ENCODE assay signal across 8 cellular contexts in genomic region chr2:219530048-219530963, GRCh38. TPM values are rescaled to one million over a fixed set of nuclear protein-coding genes. Genes with fewer than 3 reads are reported as not detected.
DNase-seq lines count a peak whose midpoint lies in the region; ATAC-seq and TF ChIP-seq lines count a peak whose summit lies in the region.

No MANE protein-coding gene starts in this region.

- peak overlapping the region; percentile 65 for H2AFZ ChIP-seq in PC-3 (ENCODE audit: low read length)

- POLR2A ChIA-PET in PC-3 (lab: Charles Lee; ENCODE audit: unreplicated experiment) = interaction anchor here (0.6 kb wide), 1 partner anchor 35 kb away, joined by 3 read pairs; no protein-coding TSS in a partner anchor
- POLR2A ChIA-PET in naive thymus-derived CD8-positive, alpha-beta T cell (lab: Charles Lee) = no interaction called here

- CTCF ChIA-PET in PC-3 (lab: Charles Lee) = interaction anchor here (0.5 to 2.2 kb wide), 22 partner anchors 8 to 529 kb away, joined by 3 to 47 read pairs (median 5); partner anchors contain the start of genes DNAJB2, DNPEP and GMPPA

- H3K36me3 ChIP-seq in HUES64 (ENCODE audit: insufficient read depth, low read length) = no peaks in the 10 kb centered on the region
- H3K36me3 ChIP-seq in PC-3 (ENCODE audit: low read depth, low read length) = no peaks in the 10 kb centered on the region

- peak; percentile 96 for TF ChIP-seq CTCF in PC-3 (conservative IDR thresholded peaks at IDR 0.05; ENCODE audit: low read depth, low read length)

- H3K4me3 ChIP-seq in HUES64 (ENCODE audit: low read length) = peak overlapping the region; percentile 50
- peak overlapping the region; percentile 57; the same call in 1 of the 2 replicates for H3K4me3 ChIP-seq in PC-3 (ENCODE audit: low read length)

- H3K27me3 ChIP-seq in HUES64 (ENCODE audit: insufficient read depth, low read length) (peaks cover 26% of the 10 kb centered on the region), PC-3 (ENCODE audit: low read length) (peaks cover 10% of the 10 kb centered on the region)

- H3K4me1 ChIP-seq in HUES64 (ENCODE audit: insufficient read depth, low read length) (0 out of 2 replicates have a peak, but pooled peaks cover 13% of the 10 kb centered on the region), PC-3 (ENCODE audit: insufficient read depth, low read length) (no peaks in the 10 kb centered on the region)

- H3K27ac ChIP-seq in HUES64 (ENCODE audit: low read depth, low read length) (no peak overlapping the region), PC-3 (ENCODE audit: low read length) (no peak overlapping the region)

- H3K27me3 Mint-ChIP-seq in naive thymus-derived CD8-positive, alpha-beta T cell = peaks cover 44 to 83% (median 58%) of the 10 kb centered on the region in 5 donors

- peaks cover 0 to 3% (median 0%) of the 10 kb centered on the region in 3 donors for H3K36me3 Mint-ChIP-seq in naive thymus-derived CD8-positive, alpha-beta T cell
- no peaks in the 10 kb centered on the region for H3K36me3 Mint-ChIP-seq in stimulated activated effector memory CD8-positive, alpha-beta T cell treated with anti-CD3 and anti-CD28 coated beads, Interleukin-12 subunit alpha, Interleukin-12 subunit beta, amount 100 ng/mL, for 72 hours

- peak overlapping the region; percentile 75 for H3K4me2 ChIP-seq in PC-3 (ENCODE audit: low read length)

- DNase-seq in DMS53 (lab: John Stamatoyannopoulos, UW) = peak; percentile 87
- peak; percentile 91 for DNase-seq in PC-3
- peak; percentile 80 for DNase-seq in activated T-cell treated with anti-CD3 and anti-CD28 coated beads for 48 hours (ENCODE audit: low read depth)
- DNase-seq in naive thymus-derived CD8-positive, alpha-beta T cell = peak; percentile 70 to 90 (median 84)
- DNase-seq in stimulated activated effector memory CD8-positive, alpha-beta T cell treated with anti-CD3 and anti-CD28 coated beads, Interleukin-12 subunit alpha, Interleukin-12 subunit beta, amount 100 ng/mL, for 72 hours (ENCODE audit: low spot score in 2 of 2) = peak; percentile 91

- peak overlapping the region in 1 of 10 donors; percentile 50 for H3K27ac Mint-ChIP-seq in naive thymus-derived CD8-positive, alpha-beta T cell
- no peak overlapping the region for H3K27ac Mint-ChIP-seq in stimulated activated effector memory CD8-positive, alpha-beta T cell treated with anti-CD3 and anti-CD28 coated beads, Interleukin-12 subunit alpha, Interleukin-12 subunit beta, amount 100 ng/mL, for 72 hours

- WGBS in HUES64 = 17% methylated on average over 20 of the region's 21 CpGs

- H3K9me3 Mint-ChIP-seq in naive thymus-derived CD8-positive, alpha-beta T cell = no peaks in the 10 kb centered on the region
- no peaks in the 10 kb centered on the region for H3K9me3 Mint-ChIP-seq in stimulated activated effector memory CD8-positive, alpha-beta T cell treated with anti-CD3 and anti-CD28 coated beads, Interleukin-12 subunit alpha, Interleukin-12 subunit beta, amount 100 ng/mL, for 72 hours

- no TSS peak for BruUV-seq in PC-3 (replicated peaks; lab: Mats Ljungman, UMichigan)

- no peak overlapping the region for H3K4me3 Mint-ChIP-seq in naive thymus-derived CD8-positive, alpha-beta T cell
- H3K4me3 Mint-ChIP-seq in stimulated activated effector memory CD8-positive, alpha-beta T cell treated with anti-CD3 and anti-CD28 coated beads, Interleukin-12 subunit alpha, Interleukin-12 subunit beta, amount 100 ng/mL, for 72 hours = no peak overlapping the region

- no peaks in the 10 kb centered on the region for H3K9me3 ChIP-seq in HUES64 (ENCODE audit: insufficient read depth, low read depth, low read length)
- no peaks in the 10 kb centered on the region for H3K9me3 ChIP-seq in PC-3 (ENCODE audit: low read length)

- intact Hi-C loops in PC-3 (cut with micrococcal nuclease) = loop anchor here (1.0 kb wide), 4 partner anchors 35 to 127 kb away; no protein-coding TSS in a partner anchor

- ATAC-seq in GM21529 (IDR thresholded peaks at IDR 0.05; ENCODE audit: unreplicated experiment) (peak; percentile 88), PC-3 (peak; percentile 91), esophagus mucosa (peak; percentile 88)
- peak; percentile 96 to 99 for ATAC-seq in naive thymus-derived CD8-positive, alpha-beta T cell
- peak; percentile 83 for ATAC-seq in stimulated activated effector memory CD8-positive, alpha-beta T cell treated with anti-CD3 and anti-CD28 coated beads, Interleukin-12 subunit alpha, Interleukin-12 subunit beta, amount 100 ng/mL, for 72 hours

- no peaks in the 10 kb centered on the region for H3K79me2 ChIP-seq in PC-3 (ENCODE audit: low read length)

- H3K9ac ChIP-seq in HUES64 (ENCODE audit: low read depth, low read length) = 0 out of 2 replicates have a peak overlapping the region, but pooled peaks have one; percentile 9
- no peak overlapping the region for H3K9ac ChIP-seq in PC-3 (ENCODE audit: low read length)

- H3K9me2 ChIP-seq in PC-3 (replicated peaks; ENCODE audit: low read length) = no peaks in the 10 kb centered on the region

- H3F3A ChIP-seq in PC-3 (ENCODE audit: low read length, unreplicated experiment) = no peaks in the 10 kb centered on the region

- peaks cover 0 to 8% (median 5%) of the 10 kb centered on the region in 4 donors for H3K4me1 Mint-ChIP-seq in naive thymus-derived CD8-positive, alpha-beta T cell
- H3K4me1 Mint-ChIP-seq in stimulated activated effector memory CD8-positive, alpha-beta T cell treated with anti-CD3 and anti-CD28 coated beads, Interleukin-12 subunit alpha, Interleukin-12 subunit beta, amount 100 ng/mL, for 72 hours = peaks cover 7% of the 10 kb centered on the region

- H4K20me1 ChIP-seq in PC-3 (ENCODE audit: low read length) = no peaks in the 10 kb centered on the region

RNA-seq across cellular contexts. Expression of gene CHPF, which starts 13.3 kb away (rescaled TPM):
- 39.6 TPM for polyA plus RNA-seq in HUES64 (2013, experiment 1 of 2)
- 37.0 TPM for polyA plus RNA-seq in HUES64 (2013, experiment 2 of 2)
- 139 and 210 TPM in 2 replicates for total RNA-seq in PC-3 (2014; rRNA removed)
- total RNA-seq in esophagus mucosa = 27.1 TPM
- total RNA-seq in naive thymus-derived CD8-positive, alpha-beta T cell = 1 to 10 TPM; 3.7 to 3.8 TPM
- 1 to 10 TPM; 3.8 to 4.2 (median 4.2) TPM for polyA plus RNA-seq in naive thymus-derived CD8-positive, alpha-beta T cell

RNA-seq across cellular contexts. Expression of gene TMEM198, which starts 13.5 kb away (rescaled TPM):
- polyA plus RNA-seq in HUES64 (2013, experiment 1 of 2) = 6.3 TPM
- polyA plus RNA-seq in HUES64 (2013, experiment 2 of 2) = 5.6 TPM
- total RNA-seq in PC-3 (2014; rRNA removed) (1.1 and 5.2 TPM in 2 replicates), esophagus mucosa (1.2 TPM)
- under 1 TPM; 0.36 to 0.49 TPM for total RNA-seq in naive thymus-derived CD8-positive, alpha-beta T cell
- polyA plus RNA-seq in naive thymus-derived CD8-positive, alpha-beta T cell = under 1 TPM in 1 of 3 donors, not detected in 2; 0.21 TPM

RNA-seq across cellular contexts. Expression of gene ASIC4, which starts 16.0 kb away (rescaled TPM):
- 0.10 TPM for polyA plus RNA-seq in HUES64 (2013, experiment 1 of 2)
- 0.51 TPM for polyA plus RNA-seq in HUES64 (2013, experiment 2 of 2)
- 0.11 TPM in 1 of 2 replicates, not detected in the other for total RNA-seq in PC-3 (2014; rRNA removed)
- not detected for total RNA-seq in esophagus mucosa
- total RNA-seq in naive thymus-derived CD8-positive, alpha-beta T cell = under 1 TPM; 0.21 to 0.30 TPM
- polyA plus RNA-seq in naive thymus-derived CD8-positive, alpha-beta T cell = not detected

RNA-seq across cellular contexts. Expression of gene GMPPA, which starts 31.6 kb away (rescaled TPM):
- 25.1 TPM for polyA plus RNA-seq in HUES64 (2013, experiment 1 of 2)
- 25.2 TPM for polyA plus RNA-seq in HUES64 (2013, experiment 2 of 2)
- 78.1 and 85.7 TPM in 2 replicates for total RNA-seq in PC-3 (2014; rRNA removed)
- total RNA-seq in esophagus mucosa = 19.9 TPM
- total RNA-seq in naive thymus-derived CD8-positive, alpha-beta T cell = 10 to 100 TPM; 22.5 to 26.9 TPM
- 10 to 100 TPM; 12.1 to 22.0 (median 17.0) TPM for polyA plus RNA-seq in naive thymus-derived CD8-positive, alpha-beta T cell

RNA-seq across cellular contexts. Expression of gene OBSL1, which starts 41.0 kb away (rescaled TPM):
- 56.3 TPM for polyA plus RNA-seq in HUES64 (2013, experiment 1 of 2)
- 65.5 TPM for polyA plus RNA-seq in HUES64 (2013, experiment 2 of 2)
- total RNA-seq in PC-3 (2014; rRNA removed) (122 and 148 TPM in 2 replicates), esophagus mucosa (13.0 TPM)
- 1 to 10 TPM in 1 of 2 experiments, under 1 TPM in 1; 0.96 to 1.1 TPM for total RNA-seq in naive thymus-derived CD8-positive, alpha-beta T cell
- polyA plus RNA-seq in naive thymus-derived CD8-positive, alpha-beta T cell = not detected
